9 cellular contexts compared by ENCODE assay signal in genomic region chr6:44219815-44220784, GRCh38. TPM values are rescaled to one million over a fixed set of nuclear protein-coding genes. Genes with fewer than 3 reads are reported as not detected.
A peak's percentile ranks its signal among the peaks of the same experiment; 100 is the strongest.
DNase-seq lines count a peak whose midpoint lies in the region; ATAC-seq, FAIRE-seq and TF ChIP-seq lines count a peak whose summit lies in the region.
"Had no signal": no experiment of that assay in that cellular context is flagged by ENCODE, and none has a peak within 500 bp of the region (broad histone marks: within the 10 kb centered on the region; RNA-seq: fewer than 3 reads in every experiment).

No MANE protein-coding gene starts in this region.

- TF ChIP-seq CTCF in GM06990 (IDR thresholded peaks at IDR 0.05; ENCODE audit: insufficient read depth, low read length, poor library complexity, severe bottlenecking) = no peak
- no peak for TF ChIP-seq CTCF in left ventricle myocardium inferior (IDR thresholded peaks at IDR 0.05; ENCODE audit: borderline replicate concordance)
- TF ChIP-seq CTCF in sigmoid colon (IDR thresholded peaks at IDR 0.05) = no peak
- TF ChIP-seq CTCF in lower leg skin (IDR thresholded peaks at IDR 0.05) = no peak

- TF ChIP-seq EP300 in sigmoid colon (IDR thresholded peaks at IDR 0.05) = no peak

- H3K4me3 ChIP-seq in GM06990 (replicated peaks; ENCODE audit: low read depth, low read length) (peak overlapping the region; percentile 70), SK-N-MC (peak overlapping the region; percentile 64), left ventricle myocardium inferior (peak overlapping the region; percentile 75), sigmoid colon (peak overlapping the region; percentile 52 to 66 (median 62)), lower leg skin (ENCODE audit: low read depth, poor library complexity, severe bottlenecking) (no peak overlapping the region)

- H3K27ac ChIP-seq in SK-N-MC (peak overlapping the region; percentile 84; the same call in 1 of the 2 replicates), left ventricle myocardium inferior (replicated peaks) (peak overlapping the region; percentile 98), sigmoid colon (peak overlapping the region; percentile 94 to 98 (median 97))

- ATAC-seq in GM21528 (IDR thresholded peaks at IDR 0.05; ENCODE audit: low FRiP score, unreplicated experiment) (no peak), GM21526 (IDR thresholded peaks at IDR 0.05; ENCODE audit: low FRiP score, unreplicated experiment) (no peak)

- no peak for FAIRE-seq in frontal cortex (lab: Jason Lieb, UNC)

- H3K27me3 ChIP-seq in GM06990 (replicated peaks; ENCODE audit: control insufficient read depth, insufficient read depth, low read length) = no peaks in the 10 kb centered on the region
- H3K27me3 ChIP-seq in left ventricle myocardium inferior (ENCODE audit: low read depth) = no peaks in the 10 kb centered on the region
- no peaks in the 10 kb centered on the region for H3K27me3 ChIP-seq in sigmoid colon

- WGBS in sigmoid colon, 2 donors = 55 to 59% methylated on average over 28 of the region's 28 CpGs
- WGBS in lower leg skin, 2 donors = 50 to 59% methylated on average over 26 to 28 of the region's 28 CpGs

- TF ChIP-seq POLR2A in sigmoid colon (IDR thresholded peaks at IDR 0.05) (no peak), lower leg skin (IDR thresholded peaks at IDR 0.05) (no peak)

- H3K9ac ChIP-seq in SK-N-MC (ENCODE audit: insufficient read length) = peak overlapping the region; percentile 32

- intact Hi-C loops in left ventricle myocardium inferior (cut with micrococcal nuclease) = no loop called here
- intact Hi-C loops in sigmoid colon (cut with DNase I) = loop anchor here (5.0 kb wide), 2 partner anchors 93 to 448 kb away; partner anchors contain the start of genes MRPL14, TMEM63B and VEGFA
- intact Hi-C loops in lower leg skin (cut with DNase I; ENCODE audit: low total_unique reads) = no loop called here

- no peaks in the 10 kb centered on the region for H3K36me3 ChIP-seq in GM06990 (ENCODE audit: control insufficient read depth, insufficient read depth, low read length)
- no peaks in the 10 kb centered on the region for H3K36me3 ChIP-seq in SK-N-MC (ENCODE audit: insufficient read depth, low read length)
- no peaks in the 10 kb centered on the region for H3K36me3 ChIP-seq in left ventricle myocardium inferior
- H3K36me3 ChIP-seq in sigmoid colon = no peaks in the 10 kb centered on the region

- H3K9me3 ChIP-seq in SK-N-MC (ENCODE audit: low read depth, low read length) = no peaks in the 10 kb centered on the region
- H3K9me3 ChIP-seq in left ventricle myocardium inferior (replicated peaks) = no peaks in the 10 kb centered on the region
- H3K9me3 ChIP-seq in sigmoid colon = no peaks in the 10 kb centered on the region

- DNase-seq in GM06990 (ENCODE audit: extremely low read depth, insufficient read length) (no peak), SK-N-MC (ENCODE audit: low read depth, low spot score) (no peak), left ventricle myocardium inferior (no peak), sigmoid colon (no peak), lower leg skin (ENCODE audit: low spot score in 2 of 2) (no peak), frontal cortex (ENCODE audit: low spot score in 2 of 2) (no peak)

- H3K4me1 ChIP-seq in left ventricle myocardium inferior (peaks cover 92% of the 10 kb centered on the region), sigmoid colon (peaks cover 0 to 87% (median 77%) of the 10 kb centered on the region in 4 donors)

RNA-seq across cellular contexts. Expression of gene SLC29A1, which starts 3.3 kb away (rescaled TPM):
- total RNA-seq in left ventricle myocardium inferior (154 TPM), sigmoid colon (100 to 1,000 TPM; 147 to 195 (median 180) TPM), lower leg skin (10 to 100 TPM; 54.6 to 86.4 (median 82.5) TPM), frontal cortex (3.7 TPM)
- 10 to 100 TPM in 2 of 3 donors, 1 to 10 TPM in 1; 4.2 to 24.8 (median 10.8) TPM for polyA plus RNA-seq in sigmoid colon

RNA-seq across cellular contexts. Expression of gene MYMX, which starts 3.4 kb away (rescaled TPM):
- total RNA-seq in left ventricle myocardium inferior (0.36 TPM), sigmoid colon (not detected), lower leg skin (under 1 TPM in 1 of 4 donors, not detected in 3; 0.69 TPM), frontal cortex (not detected)
- polyA plus RNA-seq in sigmoid colon = under 1 TPM in 1 of 3 donors, not detected in 2; 0.28 TPM
- total RNA-seq: activated CD8-positive, alpha-beta memory T cell treated with anti-CD3 and anti-CD28 coated beads for 36 hours had no signal

RNA-seq across cellular contexts. Expression of gene HSP90AB1, which starts 26.8 kb away (rescaled TPM):
- total RNA-seq in left ventricle myocardium inferior (786 TPM), sigmoid colon (100 to 1,000 TPM; 442 to 569 (median 518) TPM), lower leg skin (100 to 1,000 TPM; 505 to 604 (median 551) TPM), frontal cortex (463 TPM)
- 100 to 1,000 TPM; 182 to 484 (median 320) TPM for polyA plus RNA-seq in sigmoid colon

RNA-seq across cellular contexts. Expression of gene SLC35B2, which starts 37.2 kb away (rescaled TPM):
- total RNA-seq in left ventricle myocardium inferior = 20.2 TPM
- 10 to 100 TPM; 25.3 to 28.8 (median 27.2) TPM for total RNA-seq in sigmoid colon
- polyA plus RNA-seq in sigmoid colon = 10 to 100 TPM in 1 of 3 donors, 1 to 10 TPM in 2; 7.2 to 36.9 (median 7.9) TPM
- total RNA-seq in lower leg skin = 10 to 100 TPM; 18.0 to 40.6 (median 32.6) TPM
- 32.2 TPM for total RNA-seq in frontal cortex

RNA-seq across cellular contexts. Expression of gene NFKBIE, which starts 45.3 kb away (rescaled TPM):
- total RNA-seq in left ventricle myocardium inferior (2.1 TPM), sigmoid colon (10 to 100 TPM in 1 of 4 donors, 1 to 10 TPM in 3; 4.7 to 13.6 (median 8.4) TPM), lower leg skin (10 to 100 TPM; 10.8 to 21.1 (median 17.3) TPM), frontal cortex (8.2 TPM)
- 10 to 100 TPM in 2 of 3 donors, 1 to 10 TPM in 1; 8.4 to 16.2 (median 13.4) TPM for polyA plus RNA-seq in sigmoid colon

Comparison
In these comparisons a context has a peak if more than half of its experiments do, and no peak if none do; other contexts are left out.
1. RNA of gene SLC29A1, which starts 3.3 kb away (total RNA-seq): 147 to 195 TPM in sigmoid colon, 154 TPM in left ventricle myocardium inferior (single experiment) and 54.6 to 86.4 TPM in lower leg skin; 3.7 TPM in frontal cortex (single experiment); every median in the first group is over 10 times any median in the second.
2. Peak in every context shown above with its lines, with median percentiles within 50 percentile points of each other: H3K27ac ChIP-seq.